In genomic region chr7:157841757-157842390, GRCh38 we compare ENCODE assay signal across 13 cellular contexts.
"Had no signal": no experiment of that assay in that cellular context is flagged by ENCODE, and none has a peak within 500 bp of the region (broad histone marks: within the 10 kb centered on the region; RNA-seq: fewer than 3 reads in every experiment).

No MANE protein-coding gene starts in this region.

- H3K9me3 ChIP-seq: pancreas, thyroid gland, uterus had no signal

- H3K27me3 ChIP-seq: pancreas, thyroid gland, uterus had no signal

- H3K4me3 ChIP-seq: pancreas, thyroid gland, uterus had no signal

- DNase-seq: activated CD4-positive, alpha-beta T cell treated with anti-CD3 and anti-CD28 coated beads, Interleukin-2, amount 50 U/mL, for 4 hours; activated naive CD4-positive, alpha-beta T cell; activated naive CD8-positive, alpha-beta T cell treated with anti-CD3 and anti-CD28 coated beads, Interleukin-2, amount 10 ng/mL, durations not matched to agents 7 days and 5 days; activated T-cell treated with anti-CD3 and anti-CD28 coated beads for 4 hours; dermis blood vessel endothelial cell; mesenchymal stem cell; pancreas; stimulated activated CD4-positive, alpha-beta T cell treated with anti-CD3 and anti-CD28 coated beads, Interleukin-2, amount 100 ng/mL, for 48 hours; thyroid gland; uterus had no signal

- H3K9me3 Mint-ChIP-seq: activated naive CD8-positive, alpha-beta T cell treated with anti-CD3 and anti-CD28 coated beads, Interleukin-2, amount 10 ng/mL, durations not matched to agents 7 days and 5 days; natural killer cell treated with Interleukin-12 subunit alpha and Interleukin-12 subunit beta and Interleukin-15 and Interleukin-18, amount 100 ng/mL, for 72 hours; stimulated activated memory B cell treated with anti-CD40 and anti-IgM and Interleukin-4, amounts not matched to agents 10 μg/mL and 1 μg/mL and 100 μg/mL, for 72 hours had no signal

- H3K27ac Mint-ChIP-seq: activated naive CD8-positive, alpha-beta T cell treated with anti-CD3 and anti-CD28 coated beads, Interleukin-2, amount 10 ng/mL, durations not matched to agents 7 days and 5 days; natural killer cell treated with Interleukin-12 subunit alpha and Interleukin-12 subunit beta and Interleukin-15 and Interleukin-18, amount 100 ng/mL, for 72 hours; stimulated activated memory B cell treated with anti-CD40 and anti-IgM and Interleukin-4, amounts not matched to agents 10 μg/mL and 1 μg/mL and 100 μg/mL, for 72 hours had no signal

- H3K27me3 Mint-ChIP-seq: activated naive CD8-positive, alpha-beta T cell treated with anti-CD3 and anti-CD28 coated beads, Interleukin-2, amount 10 ng/mL, durations not matched to agents 7 days and 5 days; natural killer cell treated with Interleukin-12 subunit alpha and Interleukin-12 subunit beta and Interleukin-15 and Interleukin-18, amount 100 ng/mL, for 72 hours; stimulated activated memory B cell treated with anti-CD40 and anti-IgM and Interleukin-4, amounts not matched to agents 10 μg/mL and 1 μg/mL and 100 μg/mL, for 72 hours had no signal

- ATAC-seq: natural killer cell treated with Interleukin-12 subunit alpha and Interleukin-12 subunit beta and Interleukin-15 and Interleukin-18, amount 100 ng/mL, for 72 hours; pancreas; stimulated activated memory B cell treated with anti-CD40 and anti-IgM and Interleukin-4, amounts not matched to agents 10 μg/mL and 1 μg/mL and 100 μg/mL, for 72 hours had no signal

- H3K36me3 ChIP-seq: pancreas, thyroid gland, uterus had no signal

- H3K27ac ChIP-seq: pancreas, thyroid gland, uterus had no signal

- H3K4me1 Mint-ChIP-seq: activated naive CD8-positive, alpha-beta T cell treated with anti-CD3 and anti-CD28 coated beads, Interleukin-2, amount 10 ng/mL, durations not matched to agents 7 days and 5 days; stimulated activated memory B cell treated with anti-CD40 and anti-IgM and Interleukin-4, amounts not matched to agents 10 μg/mL and 1 μg/mL and 100 μg/mL, for 72 hours had no signal

- H3K4me3 Mint-ChIP-seq: activated naive CD8-positive, alpha-beta T cell treated with anti-CD3 and anti-CD28 coated beads, Interleukin-2, amount 10 ng/mL, durations not matched to agents 7 days and 5 days; natural killer cell treated with Interleukin-12 subunit alpha and Interleukin-12 subunit beta and Interleukin-15 and Interleukin-18, amount 100 ng/mL, for 72 hours; stimulated activated memory B cell treated with anti-CD40 and anti-IgM and Interleukin-4, amounts not matched to agents 10 μg/mL and 1 μg/mL and 100 μg/mL, for 72 hours had no signal

- FAIRE-seq: bronchial epithelial cell, pancreas had no signal

- H3K4me1 ChIP-seq: pancreas, thyroid gland, uterus had no signal

- H3K36me3 Mint-ChIP-seq: activated naive CD8-positive, alpha-beta T cell treated with anti-CD3 and anti-CD28 coated beads, Interleukin-2, amount 10 ng/mL, durations not matched to agents 7 days and 5 days; natural killer cell treated with Interleukin-12 subunit alpha and Interleukin-12 subunit beta and Interleukin-15 and Interleukin-18, amount 100 ng/mL, for 72 hours; stimulated activated memory B cell treated with anti-CD40 and anti-IgM and Interleukin-4, amounts not matched to agents 10 μg/mL and 1 μg/mL and 100 μg/mL, for 72 hours had no signal
